ENCODE assay signal across 27 cellular contexts in the genomic region with DNA sequence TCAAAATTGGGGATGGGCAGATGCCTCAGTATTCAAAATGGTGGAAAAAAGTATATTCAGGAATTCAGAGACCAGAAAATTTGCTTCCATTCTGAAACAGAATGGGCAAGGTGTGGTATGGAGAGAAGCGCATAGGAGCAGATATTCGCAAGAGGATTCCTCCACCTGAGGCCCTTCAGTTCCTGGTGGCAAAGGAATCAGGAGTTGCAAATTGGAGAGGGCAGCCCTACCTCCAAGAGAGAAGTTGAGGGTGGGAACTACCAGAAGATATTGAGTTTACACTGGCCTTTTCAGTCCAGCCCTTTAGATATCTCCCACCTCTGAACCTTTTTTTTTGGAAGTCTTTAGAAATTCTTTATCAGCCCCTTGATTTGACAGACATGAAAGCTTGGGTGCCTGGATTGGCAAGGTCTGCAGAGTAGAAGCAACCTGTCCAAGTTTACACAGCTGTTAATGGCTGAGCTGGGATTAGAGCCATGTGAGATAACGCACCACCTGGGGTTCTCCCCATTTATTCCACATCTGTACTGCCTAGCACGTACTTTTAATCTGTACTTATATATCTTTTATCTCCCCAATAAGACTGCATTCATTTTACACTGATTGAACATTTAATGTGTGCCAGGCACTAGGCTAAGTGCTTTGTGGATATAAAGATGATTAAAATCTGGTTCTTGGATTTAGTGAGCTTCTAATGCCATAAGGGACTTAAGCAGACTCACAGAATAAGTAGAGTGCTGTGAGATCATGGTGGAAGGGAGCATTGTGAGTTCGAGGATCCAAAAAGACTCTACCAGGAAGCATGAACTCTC.
DNase-seq lines count a peak whose midpoint lies in the region; FAIRE-seq and TF ChIP-seq lines count a peak whose summit lies in the region.
"Had no signal": no experiment of that assay in that cellular context is flagged by ENCODE, and none has a peak within 500 bp of the region (broad histone marks: within the 10 kb centered on the region; RNA-seq: fewer than 3 reads in every experiment).

No MANE protein-coding gene starts in this region.

- BruUV-seq in OCI-LY7 (replicated peaks; lab: Mats Ljungman, UMichigan): no TSS peak

- no peaks in the 10 kb centered on the region for H3K79me2 ChIP-seq in astrocyte (ENCODE audit: insufficient read depth, low read length)
- H3K79me2 ChIP-seq in OCI-LY7 (ENCODE audit: insufficient read depth, low read depth, low read length): no peaks in the 10 kb centered on the region

- H3K4me3 ChIP-seq in astrocyte (ENCODE audit: insufficient read depth, low read depth, low read length) (no peak overlapping the region), OCI-LY7 (ENCODE audit: low read depth, low read length, poor library complexity, severe bottlenecking) (no peak overlapping the region)
- H3K4me3 ChIP-seq: A549, GM12878, skin epidermis, tibial nerve had no signal

- no peak for FAIRE-seq in astrocyte (lab: Jason Lieb, UNC)
- FAIRE-seq: A549, GM12878 had no signal

- POLR2A ChIA-PET in OCI-LY7 (lab: Charles Lee): interaction anchor here (1.5 kb wide), 1 partner anchor 327 kb away, joined by 4 read pairs; no protein-coding TSS in a partner anchor

- no peak overlapping the region for H3K9ac ChIP-seq in astrocyte (ENCODE audit: low read length)

- no peaks in the 10 kb centered on the region for H3K9me3 Mint-ChIP-seq in activated CD4-positive, alpha-beta T cell treated with anti-CD3 and anti-CD28 coated beads, Interleukin-2, amount 10 ng/mL, durations not matched to agents 24 days and 14 days
- peaks cover 8% of the 10 kb centered on the region for H3K9me3 Mint-ChIP-seq in astrocyte (ENCODE audit: unreplicated experiment)
- H3K9me3 Mint-ChIP-seq: CD8-positive, alpha-beta T cell; central memory CD8-positive, alpha-beta T cell; stimulated activated naive CD8-positive, alpha-beta T cell treated with anti-CD3 and anti-CD28 coated beads, Interleukin-15, amount 100 ng/mL, for 72 hours had no signal

- no peaks in the 10 kb centered on the region for H3K36me3 Mint-ChIP-seq in activated CD4-positive, alpha-beta T cell treated with anti-CD3 and anti-CD28 coated beads, Interleukin-2, amount 10 ng/mL, durations not matched to agents 24 days and 14 days (ENCODE audit: low read depth)
- no peaks in the 10 kb centered on the region for H3K36me3 Mint-ChIP-seq in astrocyte (ENCODE audit: low read depth, unreplicated experiment)
- H3K36me3 Mint-ChIP-seq: activated naive CD8-positive, alpha-beta T cell; CD8-positive, alpha-beta T cell; mesothelial cell of epicardium; naive thymus-derived CD4-positive, alpha-beta T cell had no signal

- DNase-seq in activated CD4-positive, alpha-beta T cell treated with anti-CD3 and anti-CD28 coated beads, Interleukin-2, amount 10 ng/mL, durations not matched to agents 24 days and 14 days: peak; percentile 16
- DNase-seq in activated CD4-positive, alpha-beta T cell treated with anti-CD3 and anti-CD28 coated beads for 48 hours: no peak
- DNase-seq in NCI-H146 treated with DMSO at 0.1 percent for 48 hours (lab: John Stamatoyannopoulos, UW; ENCODE audit: unreplicated experiment) (peak; percentile 71), astrocyte (ENCODE audit: low read depth) (peak; percentile 30), DMS79 (lab: John Stamatoyannopoulos, UW) (no peak), NCI-H187 (lab: John Stamatoyannopoulos, UW) (no peak), COLO829 (ENCODE audit: low spot score) (no peak), OCI-LY7 (ENCODE audit: low spot score) (no peak)
- DNase-seq: activated CD4-positive, alpha-beta T cell treated with anti-CD3 and anti-CD28 coated beads for 36 hours; activated CD8-positive, alpha-beta memory T cell treated with anti-CD3 and anti-CD28 coated beads for 24 hours; activated effector memory CD4-positive, alpha-beta T cell treated with Interleukin-2 at 50 U/mL for 16 hours; CD8-positive, alpha-beta T cell; islet precursor cell; naive thymus-derived CD4-positive, alpha-beta T cell; NCI-H1436 treated with DMSO at 0.1 percent for 48 hours; NCI-H526 treated with DMSO at 0.1 percent for 48 hours; nucleus accumbens; OCI-M1; stimulated activated CD8-positive, alpha-beta memory T cell treated with anti-CD3 and anti-CD28 coated beads, Interleukin-4, amount 100 ng/mL, for 48 hours; stimulated activated naive CD8-positive, alpha-beta T cell treated with anti-CD3 and anti-CD28 coated beads, Interleukin-15, amount 100 ng/mL, for 72 hours had no signal

- H2AFZ ChIP-seq in astrocyte (ENCODE audit: low read depth, low read length) (no peak overlapping the region), OCI-LY7 (ENCODE audit: low read length) (no peak overlapping the region)

- no peak overlapping the region for H3K27ac Mint-ChIP-seq in activated CD4-positive, alpha-beta T cell treated with anti-CD3 and anti-CD28 coated beads, Interleukin-2, amount 10 ng/mL, durations not matched to agents 24 days and 14 days
- H3K27ac Mint-ChIP-seq in astrocyte (ENCODE audit: unreplicated experiment): no peak overlapping the region
- H3K27ac Mint-ChIP-seq: activated CD4-positive, alpha-beta T cell treated with anti-CD3 and anti-CD28 coated beads for 36 hours; activated naive CD8-positive, alpha-beta T cell; CD8-positive, alpha-beta T cell; mesothelial cell of epicardium; naive thymus-derived CD4-positive, alpha-beta T cell; stimulated activated naive CD8-positive, alpha-beta T cell treated with anti-CD3 and anti-CD28 coated beads, Interleukin-15, amount 100 ng/mL, for 72 hours had no signal

- CTCF ChIA-PET in OCI-LY7 (lab: Charles Lee; ENCODE audit: unreplicated experiment): no interaction called here

- H4K20me1 ChIP-seq in astrocyte (ENCODE audit: insufficient read depth, low read length): no peaks in the 10 kb centered on the region
- H4K20me1 ChIP-seq in OCI-LY7 (ENCODE audit: insufficient read depth, low read length): no peaks in the 10 kb centered on the region

- no peaks in the 10 kb centered on the region for H3K4me1 Mint-ChIP-seq in activated CD4-positive, alpha-beta T cell treated with anti-CD3 and anti-CD28 coated beads, Interleukin-2, amount 10 ng/mL, durations not matched to agents 24 days and 14 days
- H3K4me1 Mint-ChIP-seq in astrocyte (ENCODE audit: low read depth, unreplicated experiment): peaks cover 1% of the 10 kb centered on the region
- H3K4me1 Mint-ChIP-seq: activated CD4-positive, alpha-beta T cell treated with anti-CD3 and anti-CD28 coated beads for 36 hours; central memory CD8-positive, alpha-beta T cell; naive thymus-derived CD4-positive, alpha-beta T cell; stimulated activated naive CD8-positive, alpha-beta T cell treated with anti-CD3 and anti-CD28 coated beads, Interleukin-15, amount 100 ng/mL, for 72 hours had no signal

- no peak overlapping the region for H3K4me3 Mint-ChIP-seq in activated CD4-positive, alpha-beta T cell treated with anti-CD3 and anti-CD28 coated beads, Interleukin-2, amount 10 ng/mL, durations not matched to agents 24 days and 14 days
- H3K4me3 Mint-ChIP-seq in astrocyte (ENCODE audit: unreplicated experiment): no peak overlapping the region
- H3K4me3 Mint-ChIP-seq: activated CD4-positive, alpha-beta T cell treated with anti-CD3 and anti-CD28 coated beads for 36 hours; activated naive CD8-positive, alpha-beta T cell; CD8-positive, alpha-beta T cell; central memory CD8-positive, alpha-beta T cell; mesothelial cell of epicardium; naive thymus-derived CD4-positive, alpha-beta T cell; stimulated activated naive CD8-positive, alpha-beta T cell treated with anti-CD3 and anti-CD28 coated beads, Interleukin-15, amount 100 ng/mL, for 72 hours had no signal

- H3K4me1 ChIP-seq in astrocyte (ENCODE audit: insufficient read depth, low read length) (peaks cover 8% of the 10 kb centered on the region), OCI-LY7 (ENCODE audit: insufficient read depth, low read length, poor library complexity, severe bottlenecking) (no peaks in the 10 kb centered on the region)
- H3K4me1 ChIP-seq: A549, tibial nerve had no signal

- H3K36me3 ChIP-seq in astrocyte (ENCODE audit: insufficient read depth, low read length): no peaks in the 10 kb centered on the region
- no peaks in the 10 kb centered on the region for H3K36me3 ChIP-seq in OCI-LY7 (ENCODE audit: insufficient read depth, low read length)
- H3K36me3 ChIP-seq: tibial nerve had no signal

- intact Hi-C loops in activated CD4-positive, alpha-beta T cell treated with anti-CD3 and anti-CD28 coated beads, Interleukin-2, amount 10 ng/mL, durations not matched to agents 24 days and 14 days (cut with micrococcal nuclease): no loop called here
- intact Hi-C loops in OCI-LY7 (cut with micrococcal nuclease; ENCODE audit: unreplicated experiment): no loop called here

- TF ChIP-seq CTCF in astrocyte (IDR thresholded peaks at IDR 0.05; ENCODE audit: insufficient read depth, low read depth, low read length) (no peak), OCI-LY7 (conservative IDR thresholded peaks at IDR 0.05; ENCODE audit: low read length) (no peak)

- no peak overlapping the region for H3K4me2 ChIP-seq in astrocyte (ENCODE audit: low read length)
- H3K4me2 ChIP-seq in OCI-LY7 (ENCODE audit: low read length): no peak overlapping the region
- H3K4me2 ChIP-seq: A549 had no signal

- H3K9me2 ChIP-seq in OCI-LY7 (ENCODE audit: insufficient read depth, low read length): no peaks in the 10 kb centered on the region

- H3K27ac ChIP-seq in astrocyte (ENCODE audit: low read depth, low read length): peak overlapping the region; percentile 15
- no peak overlapping the region for H3K27ac ChIP-seq in OCI-LY7 (ENCODE audit: low read depth, low read length, poor library complexity, severe bottlenecking)
- H3K27ac ChIP-seq: A549, skin epidermis, tibial nerve had no signal

- H3K27me3 ChIP-seq in astrocyte (ENCODE audit: insufficient read depth, low read length): no peaks in the 10 kb centered on the region
- H3K27me3 ChIP-seq: tibial nerve had no signal

- peaks cover 3% of the 10 kb centered on the region for H3K27me3 Mint-ChIP-seq in activated CD4-positive, alpha-beta T cell treated with anti-CD3 and anti-CD28 coated beads, Interleukin-2, amount 10 ng/mL, durations not matched to agents 24 days and 14 days
- no peaks in the 10 kb centered on the region for H3K27me3 Mint-ChIP-seq in astrocyte (ENCODE audit: low read depth, unreplicated experiment)

- H3K9me3 ChIP-seq in astrocyte (ENCODE audit: insufficient read depth, low read depth, low read length): peaks cover 4% of the 10 kb centered on the region
- H3K9me3 ChIP-seq in OCI-LY7 (ENCODE audit: low read length): no peaks in the 10 kb centered on the region
- H3K9me3 ChIP-seq: A549 had no signal

Comparison
In these comparisons a context has a peak if more than half of its experiments do, and no peak if none do; other contexts are left out.
1. DNase-seq: peak in activated CD4-positive, alpha-beta T cell treated with anti-CD3 and anti-CD28 coated beads, Interleukin-2, amount 10 ng/mL, durations not matched to agents 24 days and 14 days (single experiment), NCI-H146 treated with DMSO at 0.1 percent for 48 hours (single experiment) and astrocyte (single experiment); none in activated CD4-positive, alpha-beta T cell treated with anti-CD3 and anti-CD28 coated beads for 48 hours (single experiment), DMS79 (single experiment), NCI-H187 (0 of 2), COLO829 (single experiment) and OCI-LY7 (single experiment).